9 cellular contexts compared by ENCODE assay signal in genomic region chr9:89405832-89406231, GRCh38.
DNase-seq lines count a peak whose midpoint lies in the region; ATAC-seq and TF ChIP-seq lines count a peak whose summit lies in the region.
"Had no signal": no experiment of that assay in that cellular context is flagged by ENCODE, and none has a peak within 500 bp of the region (broad histone marks: within the 10 kb centered on the region; RNA-seq: fewer than 3 reads in every experiment).

No MANE protein-coding gene starts in this region.

- TF ChIP-seq POLR2A in GM18526 (IDR thresholded peaks at IDR 0.05; ENCODE audit: extremely low read depth, insufficient read length) (peak; percentile 31), gastrocnemius medialis (IDR thresholded peaks at IDR 0.05) (no peak)

- H3K4me1 ChIP-seq in gastrocnemius medialis, result peaks cover 19 to 27% of the 10 kb centered on the region in 2 donors

- in situ Hi-C loops in gastrocnemius medialis (cut with MboI; ENCODE audit: low sequenced_read_pairs in 4 of 4), result loop anchor here in 1 of 4 donors (25.0 kb wide), 1 partner anchor 131 kb away; no protein-coding TSS in a partner anchor

- peak overlapping the region in 1 of 4 donors; percentile 10 for H3K4me3 ChIP-seq in gastrocnemius medialis

- no peaks in the 10 kb centered on the region for H3K27me3 Mint-ChIP-seq in activated B cell treated with CpG ODN at 0.5 μM for 24 hours
- no peaks in the 10 kb centered on the region for H3K27me3 Mint-ChIP-seq in natural killer cell (ENCODE audit: low read depth in 2 of 2)
- H3K27me3 Mint-ChIP-seq: brain had no signal

- no peak overlapping the region for H3K27ac ChIP-seq in gastrocnemius medialis

- H3K27me3 ChIP-seq in gastrocnemius medialis, result no peaks in the 10 kb centered on the region

- H3K4me3 Mint-ChIP-seq in activated B cell treated with CpG ODN at 0.5 μM for 24 hours (peak overlapping the region; percentile 84), natural killer cell (peak overlapping the region; percentile 71)
- H3K4me3 Mint-ChIP-seq: brain had no signal

- CTCF ChIA-PET in activated B cell treated with CpG ODN at 0.5 μM for 24 hours (lab: Charles Lee), result interaction anchor here (2.3 kb wide), 1 partner anchor 143 kb away, joined by 14 read pairs; no protein-coding TSS in a partner anchor

- ATAC-seq in HG02588 (IDR thresholded peaks at IDR 0.05; ENCODE audit: unreplicated experiment) (peak; percentile 48), activated B cell treated with CpG ODN at 0.5 μM for 24 hours (ENCODE audit: low read depth) (peak; percentile 43), natural killer cell (peak; percentile 13 to 48 (median 31)), gastrocnemius medialis (no peak)

- H3K9me3 ChIP-seq in gastrocnemius medialis, result no peaks in the 10 kb centered on the region

- DNase-seq in activated B cell treated with CpG ODN at 0.5 μM for 24 hours, result no peak
- no peak for DNase-seq in natural killer cell
- DNase-seq in gastrocnemius medialis, result no peak
- no peak for DNase-seq in SIG-M5 treated with dmso at 0.1 percent for 504 hours (lab: John Stamatoyannopoulos, UW; ENCODE audit: unreplicated experiment)
- DNase-seq in NCI-H1105 treated with DMSO at 0.1 percent for 48 hours (lab: John Stamatoyannopoulos, UW), result no peak
- no peak for DNase-seq in islet precursor cell

- TF ChIP-seq CTCF in activated B cell treated with CpG ODN at 0.5 μM for 24 hours (IDR thresholded peaks at IDR 0.05), result no peak
- TF ChIP-seq CTCF in natural killer cell (IDR thresholded peaks at IDR 0.05), result no peak
- TF ChIP-seq CTCF in gastrocnemius medialis (IDR thresholded peaks at IDR 0.05 in 4 of 5, conservative IDR thresholded peaks at IDR 0.05 in 1 of 5), result no peak

- H3K4me1 Mint-ChIP-seq in activated B cell treated with CpG ODN at 0.5 μM for 24 hours, result peaks cover 96% of the 10 kb centered on the region
- H3K4me1 Mint-ChIP-seq in natural killer cell, result peaks cover 74 to 79% of the 10 kb centered on the region in 2 donors

- peaks cover 0 to 5% of the 10 kb centered on the region in 2 donors for H3K36me3 ChIP-seq in gastrocnemius medialis

- H3K27ac Mint-ChIP-seq in activated B cell treated with CpG ODN at 0.5 μM for 24 hours (peak overlapping the region; percentile 88), natural killer cell (peak overlapping the region; percentile 90 to 91)

- peaks cover 38% of the 10 kb centered on the region for H3K36me3 Mint-ChIP-seq in activated B cell treated with CpG ODN at 0.5 μM for 24 hours (ENCODE audit: low read depth)
- no peaks in the 10 kb centered on the region for H3K36me3 Mint-ChIP-seq in natural killer cell

- H3K9me3 Mint-ChIP-seq in activated B cell treated with CpG ODN at 0.5 μM for 24 hours (peaks cover 5% of the 10 kb centered on the region), natural killer cell (peaks cover 0 to 4% of the 10 kb centered on the region in 2 donors)

- intact Hi-C loops in activated B cell treated with CpG ODN at 0.5 μM for 24 hours (cut with micrococcal nuclease) (loop anchor here (5.0 to 10.0 kb wide), 2 partner anchors 34 to 1399 kb away; partner anchors contain the start of gene SYK), natural killer cell (cut with micrococcal nuclease) (loop anchor here (5.0 kb wide), 1 partner anchor 36 kb away; no protein-coding TSS in a partner anchor), gastrocnemius medialis (cut with DNase I; ENCODE audit: low total_unique reads) (no loop called here)

- POLR2A ChIA-PET in activated B cell treated with CpG ODN at 0.5 μM for 24 hours (lab: Charles Lee), result interaction anchor here (0.6 to 2.7 kb wide), 4 partner anchors 13 to 143 kb away, joined by 3 to 12 read pairs (median 5); no protein-coding TSS in a partner anchor

Comparison
In these comparisons a context has a peak if more than half of its experiments do, and no peak if none do; other contexts are left out.
1. ATAC-seq: peak in HG02588 (single experiment), activated B cell treated with CpG ODN at 0.5 μM for 24 hours (single experiment) and natural killer cell (3 of 3); none in gastrocnemius medialis (0 of 2).